Comparison of ENCODE assay signal across 9 cellular contexts in the genomic region with DNA sequence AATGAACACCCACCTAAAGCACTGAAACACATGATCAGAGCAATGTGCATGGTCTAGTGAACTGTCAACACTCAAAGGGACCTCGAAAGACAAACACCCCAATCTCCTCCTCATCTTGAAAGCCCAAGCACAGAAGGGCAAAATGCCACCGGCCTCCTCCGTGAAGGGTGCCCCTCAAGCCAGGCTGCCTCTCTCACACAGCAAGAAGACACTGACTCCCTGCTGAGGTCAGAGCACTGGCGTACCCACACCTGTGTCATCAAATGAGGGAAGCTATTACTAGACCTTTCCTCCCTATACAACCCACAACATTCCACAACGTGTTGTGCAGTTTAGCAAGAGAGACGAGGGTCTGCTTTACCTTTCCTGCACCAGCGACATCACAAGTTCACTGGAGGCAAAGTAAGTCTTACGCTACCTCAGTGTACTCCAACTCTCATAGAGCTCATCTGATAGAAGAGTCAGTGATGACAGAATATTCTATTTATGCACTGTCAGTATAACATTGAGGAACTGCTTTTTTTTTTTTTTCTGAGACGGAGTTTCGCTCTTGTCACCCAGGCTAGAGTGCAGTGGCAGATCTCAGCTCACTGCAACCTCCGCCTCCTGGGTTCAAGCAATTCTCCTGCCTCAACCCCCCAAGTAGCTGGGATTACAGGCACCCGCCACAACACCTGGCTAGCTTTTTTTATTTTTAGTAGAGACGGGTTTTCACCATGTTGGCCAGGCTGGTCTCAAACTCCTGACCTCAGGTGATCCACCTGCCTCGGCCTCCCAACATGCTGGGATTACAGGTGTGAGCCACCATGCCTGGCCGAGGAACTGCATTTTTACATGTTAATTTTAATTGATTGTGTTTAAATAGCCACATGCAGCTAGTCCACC. TPM values are rescaled to one million over a fixed set of nuclear protein-coding genes. Genes with fewer than 3 reads are reported as not detected.
A peak's percentile ranks its signal among the peaks of the same experiment; 100 is the strongest.
DNase-seq lines count a peak whose midpoint lies in the region; ATAC-seq and TF ChIP-seq lines count a peak whose summit lies in the region.
"Had no signal": no experiment of that assay in that cellular context is flagged by ENCODE, and none has a peak within 500 bp of the region (broad histone marks: within the 10 kb centered on the region; RNA-seq: fewer than 3 reads in every experiment).

No MANE protein-coding gene starts in this region.

- POLR2A ChIA-PET in SK-N-SH (lab: Yijun Ruan, JAX), result no interaction called here

- H4K12ac ChIP-seq in trophoblast cell (ENCODE audit: low read depth, low read length), result no peak overlapping the region

- H3K27ac ChIP-seq in SK-N-SH (ENCODE audit: low read depth in 2 of 2, low read length in 1 of 2) (peak overlapping the region in 1 of 2 experiments; percentile 92; a peak in 2 of 4 replicates), mammary epithelial cell (ENCODE audit: insufficient read depth, low read depth, low read length) (no peak overlapping the region), trophoblast cell (ENCODE audit: low read depth, low read length) (no peak overlapping the region)
- H3K27ac ChIP-seq: 22Rv1 had no signal

- H4K20me1 ChIP-seq in SK-N-SH (ENCODE audit: insufficient read depth), result peaks cover 6% of the 10 kb centered on the region; the same call in 1 of the 2 replicates
- no peaks in the 10 kb centered on the region for H4K20me1 ChIP-seq in mammary epithelial cell (ENCODE audit: insufficient read depth, low read length)

- no peak overlapping the region for H3K14ac ChIP-seq in trophoblast cell (ENCODE audit: low read length)

- no peak overlapping the region for H2AK5ac ChIP-seq in trophoblast cell (ENCODE audit: low read length)

- H3K9me3 ChIP-seq in SK-N-SH, result no peaks in the 10 kb centered on the region
- H3K9me3 ChIP-seq in mammary epithelial cell (replicated peaks; ENCODE audit: insufficient read depth, low read length), result no peaks in the 10 kb centered on the region
- no peaks in the 10 kb centered on the region for H3K9me3 ChIP-seq in trophoblast cell (ENCODE audit: insufficient read depth, low read depth, low read length)

- H2AFZ ChIP-seq in SK-N-SH (ENCODE audit: low read depth) (no peak overlapping the region), mammary epithelial cell (ENCODE audit: low read depth, low read length) (no peak overlapping the region), trophoblast cell (ENCODE audit: insufficient read depth, low read length, poor library complexity) (no peak overlapping the region)

- in situ Hi-C loops in mammary epithelial cell (cut with MboI; ENCODE audit: low sequenced_read_pairs in 2 of 2), result no loop called here

- TF ChIP-seq CTCF in SK-N-SH (IDR thresholded peaks at IDR 0.05) (no peak), mammary epithelial cell (conservative IDR thresholded peaks at IDR 0.05 in 1 of 2, IDR thresholded peaks at IDR 0.05 in 1 of 2; ENCODE audit: extremely low read depth in 1 of 2, insufficient read depth in 1 of 2, low read depth in 1 of 2, low read length in 2 of 2) (no peak)

- H3K9ac ChIP-seq in SK-N-SH (peak overlapping the region; percentile 66), mammary epithelial cell (ENCODE audit: insufficient read depth, low read length) (no peak overlapping the region), trophoblast cell (ENCODE audit: low read length) (no peak overlapping the region)

- H3K4ac ChIP-seq in trophoblast cell (ENCODE audit: low read depth, low read length), result no peak overlapping the region

- ATAC-seq in SK-N-SH treated with all-trans-retinoic acid at 6 μM for 48 hours (no peak), HG03575 (IDR thresholded peaks at IDR 0.05; ENCODE audit: extremely low read depth, insufficient number of reproducible peaks, low FRiP score, unreplicated experiment) (peak; percentile 30), esophagus mucosa (no peak), GM21723 (IDR thresholded peaks at IDR 0.05; ENCODE audit: unreplicated experiment) (no peak)

- H3K4me3 ChIP-seq in SK-N-SH (ENCODE audit: low read depth in 2 of 2, low read length in 1 of 2) (peak overlapping the region; percentile 56 to 72; a peak in 3 of 4 replicates), mammary epithelial cell (replicated peaks in 1 of 3; ENCODE audit: insufficient read depth in 1 of 3, low read depth in 2 of 3, low read length in 3 of 3) (no peak overlapping the region), trophoblast cell (ENCODE audit: low read depth, low read length) (no peak overlapping the region)

- dilution Hi-C loops in mammary epithelial cell (cut with HindIII; ENCODE audit: low sequenced_read_pairs), result no loop called here

- H3K23ac ChIP-seq in trophoblast cell (ENCODE audit: low read length), result no peak overlapping the region

- H3K18ac ChIP-seq in trophoblast cell (ENCODE audit: low read length), result peak overlapping the region; percentile 32

- no peak overlapping the region for H4K8ac ChIP-seq in trophoblast cell (ENCODE audit: low read depth, low read length)

- peaks cover 37 to 48% of the 10 kb centered on the region in 2 experiments for H3K4me1 ChIP-seq in SK-N-SH (ENCODE audit: control insufficient read depth in 1 of 2, insufficient read depth in 2 of 2, low read depth in 1 of 2, low read length in 1 of 2)
- peaks cover 39% of the 10 kb centered on the region for H3K4me1 ChIP-seq in mammary epithelial cell (ENCODE audit: insufficient read depth, low read length)
- peaks cover 18 to 26% of the 10 kb centered on the region in 2 experiments for H3K4me1 ChIP-seq in trophoblast cell (ENCODE audit: control insufficient read depth in 1 of 2, insufficient read depth in 2 of 2, low read length in 2 of 2)

- BruUV-seq in mammary epithelial cell (replicated peaks; lab: Mats Ljungman, UMichigan), result no TSS peak

- no peaks in the 10 kb centered on the region for H3K9me2 ChIP-seq in SK-N-SH

- DNase-seq in SK-N-SH, result no peak
- DNase-seq in mammary epithelial cell, result no peak
- DNase-seq in trophoblast cell, result no peak
- DNase-seq in activated CD4-positive, CD25-positive, alpha-beta regulatory T cell (lab: John Stamatoyannopoulos, UW), result no peak

- no peak overlapping the region for H2BK120ac ChIP-seq in trophoblast cell (ENCODE audit: insufficient read depth, low read length, poor library complexity)

- peaks cover 10% of the 10 kb centered on the region for H3K79me1 ChIP-seq in trophoblast cell (ENCODE audit: low read length)

- CTCF ChIA-PET in SK-N-SH (lab: Yijun Ruan, JAX) (interaction anchor here (1.6 to 5.0 kb wide), 4 partner anchors 15 to 199 kb away, joined by 3 to 24 read pairs (median 5); a partner anchor contains a TSS), mammary epithelial cell (lab: Charles Lee; ENCODE audit: low non-redundant PET) (no interaction called here)

- no peak overlapping the region for H4K91ac ChIP-seq in trophoblast cell (ENCODE audit: low read depth, low read length)

- intact Hi-C loops in mammary epithelial cell (cut with micrococcal nuclease), result no loop called here

- peak overlapping the region; percentile 81 for H3K4me2 ChIP-seq in SK-N-SH
- peak overlapping the region; percentile 29 for H3K4me2 ChIP-seq in mammary epithelial cell (ENCODE audit: insufficient read depth, low read depth, low read length)
- H3K4me2 ChIP-seq in trophoblast cell (ENCODE audit: low read length), result no peak overlapping the region

- no peak for TF ChIP-seq RAD21 in SK-N-SH (IDR thresholded peaks at IDR 0.05; ENCODE audit: low read length)

- TF ChIP-seq EP300 in SK-N-SH (IDR thresholded peaks at IDR 0.05; ENCODE audit: borderline replicate concordance in 1 of 2, low read depth in 1 of 2, low read length in 1 of 2), result no peak

- peaks cover 72% of the 10 kb centered on the region for H3K79me2 ChIP-seq in SK-N-SH (ENCODE audit: insufficient read depth)
- H3K79me2 ChIP-seq in mammary epithelial cell (ENCODE audit: insufficient read depth, low read length), result peaks cover 76% of the 10 kb centered on the region
- peaks cover 9% of the 10 kb centered on the region for H3K79me2 ChIP-seq in trophoblast cell (ENCODE audit: control insufficient read depth, insufficient read depth, low read length, poor library complexity)

- H3K27me3 ChIP-seq in SK-N-SH (ENCODE audit: insufficient read depth), result no peaks in the 10 kb centered on the region
- no peaks in the 10 kb centered on the region for H3K27me3 ChIP-seq in mammary epithelial cell (ENCODE audit: insufficient read depth, low read length)
- H3K27me3 ChIP-seq in trophoblast cell (ENCODE audit: insufficient read depth, low read length), result no peaks in the 10 kb centered on the region

- H3F3A ChIP-seq in SK-N-SH (replicated peaks; ENCODE audit: insufficient read depth), result peaks cover 35% of the 10 kb centered on the region

- whole genome bisulfite sequencing in SK-N-SH (ENCODE audit: low lambda C conversion rate), result 82% methylated on average over 12 of the region's 15 CpGs
- WGBS in mammary epithelial cell (ENCODE audit: low coverage, missing lambda C conversion rate), result 89% methylated on average over 15 of the region's 15 CpGs
- no CpG with 5 or more reads among the region's 15 CpGs for WGBS in trophoblast cell (ENCODE audit: extremely low coverage, insufficient coverage, insufficient read length)

- H3K36me3 ChIP-seq in SK-N-SH (replicated peaks in 1 of 2; ENCODE audit: control insufficient read depth in 1 of 2, insufficient read depth in 2 of 2, low read length in 1 of 2), result peaks cover 14 to 26% of the 10 kb centered on the region in 2 experiments
- peaks cover 5% of the 10 kb centered on the region for H3K36me3 ChIP-seq in mammary epithelial cell (ENCODE audit: insufficient read depth, low read length)
- peaks cover 19 to 39% of the 10 kb centered on the region in 2 experiments for H3K36me3 ChIP-seq in trophoblast cell (ENCODE audit: control insufficient read depth in 1 of 2, insufficient read depth in 2 of 2, low read length in 2 of 2)

- no peak overlapping the region for H2BK5ac ChIP-seq in trophoblast cell (ENCODE audit: low read depth, low read length, poor library complexity)

- no peak overlapping the region for H2BK12ac ChIP-seq in trophoblast cell (ENCODE audit: low read length)

RNA-seq across cellular contexts. Expression of a gene that starts 3.3 kb away (rescaled TPM):
- polyA plus RNA-seq in SK-N-SH (2012; rRNA removed) (32.1 and 37.3 TPM in 2 replicates), mammary epithelial cell (19.8 TPM)
- polyA plus RNA-seq in SK-N-SH (2012; cell fraction: cytosol; rRNA removed), result 16.7 and 25.0 TPM in 2 replicates
- 57.5 and 58.1 TPM in 2 replicates for polyA plus RNA-seq in SK-N-SH (2012; cell fraction: nucleus; rRNA removed)
- total RNA-seq in mammary epithelial cell (10 to 100 TPM; 22.3 to 30.3 TPM), esophagus mucosa (17.1 TPM)
- 38.7 TPM for polyA minus RNA-seq in mammary epithelial cell
- 21.2 and 22.7 TPM in 2 replicates for polyA plus RNA-seq in trophoblast cell (2013)

RNA-seq across cellular contexts. Expression of a gene that starts 15.6 kb away (rescaled TPM):
- 14.2 and 16.0 TPM in 2 replicates for polyA plus RNA-seq in SK-N-SH (2012; rRNA removed)
- 9.0 and 12.7 TPM in 2 replicates for polyA plus RNA-seq in SK-N-SH (2012; cell fraction: cytosol; rRNA removed)
- polyA plus RNA-seq in SK-N-SH (2012; cell fraction: nucleus; rRNA removed), result 24.5 and 34.1 TPM in 2 replicates
- 10 to 100 TPM; 20.5 to 22.5 TPM for total RNA-seq in mammary epithelial cell
- polyA plus RNA-seq in mammary epithelial cell, result 21.6 TPM
- polyA minus RNA-seq in mammary epithelial cell, result 27.4 TPM
- polyA plus RNA-seq in trophoblast cell (2013), result 40.2 and 42.1 TPM in 2 replicates
- 16.8 TPM for total RNA-seq in esophagus mucosa

RNA-seq across cellular contexts. Expression of a gene that starts 36.5 kb away (rescaled TPM):
- 47.0 and 62.9 TPM in 2 replicates for polyA plus RNA-seq in SK-N-SH (2012; rRNA removed)
- polyA plus RNA-seq in SK-N-SH (2012; cell fraction: cytosol; rRNA removed), result 8.9 and 14.8 TPM in 2 replicates
- 466 and 588 TPM in 2 replicates for polyA plus RNA-seq in SK-N-SH (2012; cell fraction: nucleus; rRNA removed)
- 10 to 100 TPM in 1 of 2 donors, 1 to 10 TPM in 1; 9.0 to 39.9 TPM for total RNA-seq in mammary epithelial cell
- 27.9 TPM for polyA plus RNA-seq in mammary epithelial cell
- polyA minus RNA-seq in mammary epithelial cell, result 21.7 TPM
- 23.6 and 24.7 TPM in 2 replicates for polyA plus RNA-seq in trophoblast cell (2013)
- 16.6 TPM for total RNA-seq in esophagus mucosa

Comparison
In these comparisons a context has a peak if more than half of its experiments do, and no peak if none do; other contexts are left out.
1. H3K4me3 ChIP-seq: peak in SK-N-SH (2 of 2); none in mammary epithelial cell (0 of 3) and trophoblast cell (single experiment).